Comparison of ENCODE assay signal across 17 cellular contexts in the genomic region with DNA sequence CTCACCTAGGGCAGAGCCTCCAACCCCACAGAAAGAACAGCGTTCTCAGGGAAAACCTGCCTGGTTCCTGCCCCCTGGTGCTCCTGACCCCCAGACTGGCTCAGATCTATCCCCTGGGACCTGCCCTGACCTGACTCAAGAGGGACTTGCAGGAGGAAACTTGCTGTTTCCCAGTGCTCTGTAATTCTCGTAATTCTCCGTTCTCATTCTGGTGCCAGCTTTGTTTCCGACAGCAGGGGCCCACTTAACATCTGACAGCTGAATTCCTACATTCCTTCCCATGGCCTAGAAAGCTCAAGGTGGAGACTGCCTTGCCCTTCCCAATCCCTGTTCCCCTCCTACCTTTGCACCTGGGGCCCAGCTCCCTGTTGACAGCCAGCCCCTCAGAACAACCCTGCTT. TPM values are rescaled to one million over a fixed set of nuclear protein-coding genes. Genes with fewer than 3 reads are reported as not detected.
A peak's percentile ranks its signal among the peaks of the same experiment; 100 is the strongest.
DNase-seq lines count a peak whose midpoint lies in the region; ATAC-seq, FAIRE-seq and TF ChIP-seq lines count a peak whose summit lies in the region.
"Had no signal": no experiment of that assay in that cellular context is flagged by ENCODE, and none has a peak within 500 bp of the region (broad histone marks: within the 10 kb centered on the region; RNA-seq: fewer than 3 reads in every experiment).

No MANE protein-coding gene starts in this region.

- no peak for ATAC-seq in activated T-helper 17 cell treated with anti-CD3 and anti-CD28 coated beads, Interleukin-2, amount 50 U/mL, for 72 hours (replicated peaks)
- ATAC-seq: heart left ventricle, left colon had no signal

- no peak for DNase-seq in CD14-positive monocyte (ENCODE audit: low spot score)
- DNase-seq in GM12865 (ENCODE audit: low read depth) = peak; percentile 14
- no peak for DNase-seq in small intestine
- no peak for DNase-seq in NCI-H510A treated with DMSO at 0.1 percent for 48 hours (lab: John Stamatoyannopoulos, UW)
- no peak for DNase-seq in NOMO-1 treated with dmso at 0.1 percent for 144 hours (lab: John Stamatoyannopoulos, UW; ENCODE audit: unreplicated experiment)
- DNase-seq: activated naive CD4-positive, alpha-beta T cell treated with anti-CD3 and anti-CD28 coated beads for 36 hours; C1 segment of cervical spinal cord; DMS53; heart left ventricle; Kasumi-1; left colon; NCI-H1417 treated with DMSO at 0.1 percent for 48 hours; spleen had no signal

- H3K9ac ChIP-seq in mucosa of rectum (ENCODE audit: low read depth in 1 of 2, low read length in 2 of 2) = peak overlapping the region in 1 of 2 donors; percentile 18

- intact Hi-C loops in CD14-positive monocyte (cut with micrococcal nuclease) = no loop called here

- FAIRE-seq in small intestine (lab: Jason Lieb, UNC) = no peak

- H3K4me1 ChIP-seq in mucosa of rectum (ENCODE audit: control insufficient read depth in 2 of 2, insufficient read depth in 2 of 2, low read length in 2 of 2) = peaks cover 0 to 5% of the 10 kb centered on the region in 2 donors
- no peaks in the 10 kb centered on the region for H3K4me1 ChIP-seq in small intestine (ENCODE audit: control insufficient read depth in 2 of 2, insufficient read depth in 1 of 2, low read depth in 1 of 2, low read length in 1 of 2)
- H3K4me1 ChIP-seq: SJSA1 had no signal

- H3K36me3 Mint-ChIP-seq in CD14-positive monocyte = no peaks in the 10 kb centered on the region
- no peaks in the 10 kb centered on the region for H3K36me3 Mint-ChIP-seq in activated T-helper 17 cell treated with anti-CD3 and anti-CD28 coated beads, Interleukin-2, amount 50 U/mL, for 72 hours (ENCODE audit: low read depth)

- peaks cover 0 to under 1% of the 10 kb centered on the region in 2 donors for H3K9me3 ChIP-seq in mucosa of rectum (ENCODE audit: control insufficient read depth in 2 of 2, low read length in 2 of 2)
- no peaks in the 10 kb centered on the region for H3K9me3 ChIP-seq in small intestine (ENCODE audit: control insufficient read depth, low read depth)

- H3K36me3 ChIP-seq in mucosa of rectum (ENCODE audit: control insufficient read depth in 2 of 2, insufficient read depth in 2 of 2, low read length in 2 of 2) (no peaks in the 10 kb centered on the region), small intestine (ENCODE audit: control insufficient read depth in 2 of 2, insufficient read depth in 2 of 2, low read length in 2 of 2) (no peaks in the 10 kb centered on the region)
- H3K36me3 ChIP-seq: heart left ventricle, SJSA1, spleen had no signal

- H3K4me1 Mint-ChIP-seq in CD14-positive monocyte = peaks cover 50% of the 10 kb centered on the region
- H3K4me1 Mint-ChIP-seq in activated T-helper 17 cell treated with anti-CD3 and anti-CD28 coated beads, Interleukin-2, amount 50 U/mL, for 72 hours = peaks cover 22% of the 10 kb centered on the region

- H3K27ac ChIP-seq in mucosa of rectum (ENCODE audit: low read depth in 2 of 2, low read length in 2 of 2) (peak overlapping the region; percentile 44 to 78), small intestine (ENCODE audit: low read depth in 1 of 2, low read length in 1 of 2) (peak overlapping the region in 1 of 2 donors; percentile 72)
- H3K27ac ChIP-seq: heart left ventricle, SJSA1 had no signal

- 33 to 47% (median 41%) methylated on average over 4 of the region's 4 CpGs for WGBS in small intestine, 3 donors

- peak overlapping the region in 1 of 2 donors; percentile 12 for H3K4me3 Mint-ChIP-seq in CD14-positive monocyte
- H3K4me3 Mint-ChIP-seq in activated T-helper 17 cell treated with anti-CD3 and anti-CD28 coated beads, Interleukin-2, amount 50 U/mL, for 72 hours = peak overlapping the region; percentile 79
- H3K4me3 Mint-ChIP-seq: activated naive CD4-positive, alpha-beta T cell treated with anti-CD3 and anti-CD28 coated beads for 36 hours had no signal

- TF ChIP-seq CTCF in CD14-positive monocyte (IDR thresholded peaks at IDR 0.05) (no peak), GM12865 (IDR thresholded peaks at IDR 0.05; ENCODE audit: insufficient read depth, low read depth, low read length, missing control alignments) (no peak)

- peaks cover 0 to 8% of the 10 kb centered on the region in 2 donors for H3K27me3 ChIP-seq in mucosa of rectum (ENCODE audit: control insufficient read depth in 2 of 2, insufficient read depth in 2 of 2, low read length in 2 of 2)
- peaks cover 0 to 2% of the 10 kb centered on the region in 2 donors for H3K27me3 ChIP-seq in small intestine (ENCODE audit: control insufficient read depth in 2 of 2, insufficient read depth in 2 of 2, low read length in 2 of 2)
- H3K27me3 ChIP-seq: SJSA1 had no signal

- H3K4me3 ChIP-seq in GM12865 (ENCODE audit: low read depth, low read length) = no peak overlapping the region
- H3K4me3 ChIP-seq in mucosa of rectum (ENCODE audit: low read length in 2 of 2) = no peak overlapping the region
- H3K4me3 ChIP-seq in small intestine (ENCODE audit: low read depth in 1 of 2, low read length in 2 of 2) = no peak overlapping the region
- H3K4me3 ChIP-seq: heart left ventricle, SJSA1, spleen had no signal

- peaks cover 7 to 12% (median 7%) of the 10 kb centered on the region in 3 donors for H3K27me3 Mint-ChIP-seq in CD14-positive monocyte (ENCODE audit: low read depth in 3 of 3)
- peaks cover 16% of the 10 kb centered on the region for H3K27me3 Mint-ChIP-seq in activated T-helper 17 cell treated with anti-CD3 and anti-CD28 coated beads, Interleukin-2, amount 50 U/mL, for 72 hours

- peaks cover 2 to 16% (median 10%) of the 10 kb centered on the region in 7 donors for H3K9me3 Mint-ChIP-seq in CD14-positive monocyte
- H3K9me3 Mint-ChIP-seq in activated T-helper 17 cell treated with anti-CD3 and anti-CD28 coated beads, Interleukin-2, amount 50 U/mL, for 72 hours = no peaks in the 10 kb centered on the region
- H3K9me3 Mint-ChIP-seq: activated naive CD4-positive, alpha-beta T cell treated with anti-CD3 and anti-CD28 coated beads for 36 hours had no signal

- H3K27ac Mint-ChIP-seq in CD14-positive monocyte = peak overlapping the region in 4 of 7 donors; percentile 10 to 75 (median 32)
- peak overlapping the region; percentile 89 for H3K27ac Mint-ChIP-seq in activated T-helper 17 cell treated with anti-CD3 and anti-CD28 coated beads, Interleukin-2, amount 50 U/mL, for 72 hours
- H3K27ac Mint-ChIP-seq: activated naive CD4-positive, alpha-beta T cell treated with anti-CD3 and anti-CD28 coated beads for 36 hours had no signal

RNA-seq across cellular contexts. Expression of a gene that starts 12.5 kb away (rescaled TPM):
- polyA plus RNA-seq in CD14-positive monocyte (10 to 100 TPM; 29.9 to 52.7 TPM), small intestine (1 to 10 TPM in 2 of 3 donors, under 1 TPM in 1; 0.22 to 5.4 (median 1.4) TPM)
- 1 to 10 TPM; 4.2 to 4.8 TPM for total RNA-seq in activated T-helper 17 cell treated with anti-CD3 and anti-CD28 coated beads, Interleukin-2, amount 50 U/mL, for 72 hours

RNA-seq across cellular contexts. Expression of a gene that starts 40.1 kb away (rescaled TPM):
- polyA plus RNA-seq in CD14-positive monocyte = 100 to 1,000 TPM; 209 to 249 TPM
- total RNA-seq in activated T-helper 17 cell treated with anti-CD3 and anti-CD28 coated beads, Interleukin-2, amount 50 U/mL, for 72 hours = 10 to 100 TPM; 40.6 to 60.1 TPM
- polyA plus RNA-seq in small intestine = 10 to 100 TPM in 1 of 3 donors, 1 to 10 TPM in 2; 2.5 to 30.3 (median 9.7) TPM
- total RNA-seq: dermis microvascular lymphatic vessel endothelial cell, SJSA1 had no signal

Comparison
In these comparisons a context has a peak if more than half of its experiments do, and no peak if none do; other contexts are left out.
1. RNA of a gene that starts 12.5 kb away (polyA plus RNA-seq): 29.9 to 52.7 TPM in CD14-positive monocyte; 0.22 to 5.4 TPM in small intestine; every median in the first group is over 4 times any median in the second.
2. RNA of a gene that starts 40.1 kb away (polyA plus RNA-seq): 209 to 249 TPM in CD14-positive monocyte; 2.5 to 30.3 TPM in small intestine; every median in the first group is over 4 times any median in the second.